In genomic region chr3:187935623-187936156, GRCh38 we compare ENCODE assay signal across 9 cellular contexts.
A peak's percentile ranks its signal among the peaks of the same experiment; 100 is the strongest.
DNase-seq lines count a peak whose midpoint lies in the region; ATAC-seq lines count a peak whose summit lies in the region.
"Had no signal": no experiment of that assay in that cellular context is flagged by ENCODE, and none has a peak within 500 bp of the region (broad histone marks: within the 10 kb centered on the region; RNA-seq: fewer than 3 reads in every experiment).

No MANE protein-coding gene starts in this region.

- H3K9ac ChIP-seq in skeletal muscle tissue (ENCODE audit: low read depth in 1 of 3, low read length in 3 of 3): peak overlapping the region; percentile 13 to 61 (median 41)

- peak overlapping the region; percentile 43 to 99 (median 93) for H3K27ac Mint-ChIP-seq in CD8-positive, alpha-beta memory T cell

- H3K9me3 ChIP-seq in CD8-positive, alpha-beta memory T cell (ENCODE audit: low read length): no peaks in the 10 kb centered on the region
- H3K9me3 ChIP-seq in skeletal muscle tissue (ENCODE audit: control insufficient read depth in 3 of 3, low read length in 3 of 3): no peaks in the 10 kb centered on the region

- H3K4me3 Mint-ChIP-seq in CD8-positive, alpha-beta memory T cell: peak overlapping the region; percentile 77 to 88 (median 83)

- H3K27me3 Mint-ChIP-seq in CD8-positive, alpha-beta memory T cell: peaks cover 0 to 4% of the 10 kb centered on the region in 2 donors

- no peaks in the 10 kb centered on the region for H3K9me3 Mint-ChIP-seq in CD8-positive, alpha-beta memory T cell

- no peaks in the 10 kb centered on the region for H3K27me3 ChIP-seq in CD8-positive, alpha-beta memory T cell (ENCODE audit: insufficient read depth, low read length, poor library complexity, severe bottlenecking)
- H3K27me3 ChIP-seq in skeletal muscle tissue (ENCODE audit: control insufficient read depth in 3 of 3, insufficient read depth in 3 of 3, low read length in 3 of 3): no peaks in the 10 kb centered on the region
- H3K27me3 ChIP-seq: cardiac muscle cell had no signal

- POLR2A ChIA-PET in CD8-positive, alpha-beta memory T cell (lab: Charles Lee): interaction anchor here (0.6 to 2.0 kb wide), 3 partner anchors 19 to 190 kb away, joined by 3 to 8 read pairs (median 3); partner anchors contain the start of gene BCL6

- ATAC-seq in GM19455 (IDR thresholded peaks at IDR 0.05; ENCODE audit: unreplicated experiment) (peak; percentile 97), HG03439 (IDR thresholded peaks at IDR 0.05; ENCODE audit: unreplicated experiment) (peak; percentile 93)

- peaks cover 0 to 2% (median 0%) of the 10 kb centered on the region in 3 donors for H3K36me3 Mint-ChIP-seq in CD8-positive, alpha-beta memory T cell

- peak overlapping the region; percentile 24 for H3K4me3 ChIP-seq in CD8-positive, alpha-beta memory T cell (ENCODE audit: low read length)
- H3K4me3 ChIP-seq in skeletal muscle tissue (ENCODE audit: low read length in 3 of 3): peak overlapping the region in 2 of 3 donors; percentile 8 to 42
- H3K4me3 ChIP-seq: cardiac muscle cell had no signal

- no peak overlapping the region for H3K27ac ChIP-seq in CD8-positive, alpha-beta memory T cell (ENCODE audit: low read depth, low read length)
- H3K27ac ChIP-seq in skeletal muscle tissue (ENCODE audit: low read depth, low read length): peak overlapping the region; percentile 79
- H3K27ac ChIP-seq: cardiac muscle cell had no signal

- H3K36me3 ChIP-seq in CD8-positive, alpha-beta memory T cell (ENCODE audit: insufficient read depth, low read length): no peaks in the 10 kb centered on the region
- H3K36me3 ChIP-seq in skeletal muscle tissue (ENCODE audit: control insufficient read depth in 3 of 3, insufficient read depth in 3 of 3, low read length in 3 of 3): no peaks in the 10 kb centered on the region
- H3K36me3 ChIP-seq: cardiac muscle cell had no signal

- CTCF ChIA-PET in CD8-positive, alpha-beta memory T cell (lab: Charles Lee): interaction anchor here (0.8 to 1.5 kb wide), 2 partner anchors 188 to 195 kb away, joined by 4 read pairs; no protein-coding TSS in a partner anchor

- peak in 3 of 5 donors; percentile 4 to 53 (median 21) for DNase-seq in CD8-positive, alpha-beta memory T cell
- peak; percentile 22 for DNase-seq in activated CD8-positive, alpha-beta memory T cell treated with anti-CD3 and anti-CD28 coated beads, Interleukin-2, amount 50 U/mL, for 4 hours
- DNase-seq in DMS53 treated with DMSO at 0.1 percent for 48 hours (lab: John Stamatoyannopoulos, UW; ENCODE audit: unreplicated experiment) (no peak), NCI-H2196 treated with DMSO at 0.1 percent for 48 hours (lab: John Stamatoyannopoulos, UW; ENCODE audit: unreplicated experiment) (no peak), hippocampal formation (lab: John Stamatoyannopoulos, UW) (no peak)

- H3K4me1 Mint-ChIP-seq in CD8-positive, alpha-beta memory T cell: peaks cover 24 to 25% (median 24%) of the 10 kb centered on the region in 3 donors

- peaks cover 17% of the 10 kb centered on the region for H3K4me1 ChIP-seq in CD8-positive, alpha-beta memory T cell (ENCODE audit: insufficient read depth, low read length)
- H3K4me1 ChIP-seq in skeletal muscle tissue (ENCODE audit: control insufficient read depth in 3 of 3, insufficient read depth in 3 of 3, low read length in 3 of 3): peaks cover 11 to 15% (median 13%) of the 10 kb centered on the region in 3 donors

Comparison
In these comparisons a context has a peak if more than half of its experiments do, and no peak if none do; other contexts are left out.
1. DNase-seq: peak in CD8-positive, alpha-beta memory T cell (3 of 5) and activated CD8-positive, alpha-beta memory T cell treated with anti-CD3 and anti-CD28 coated beads, Interleukin-2, amount 50 U/mL, for 4 hours (single experiment); none in DMS53 treated with DMSO at 0.1 percent for 48 hours (single experiment), NCI-H2196 treated with DMSO at 0.1 percent for 48 hours (single experiment) and hippocampal formation (0 of 2).